Comparison of ENCODE assay signal across 1 cellular context in the genomic region with DNA sequence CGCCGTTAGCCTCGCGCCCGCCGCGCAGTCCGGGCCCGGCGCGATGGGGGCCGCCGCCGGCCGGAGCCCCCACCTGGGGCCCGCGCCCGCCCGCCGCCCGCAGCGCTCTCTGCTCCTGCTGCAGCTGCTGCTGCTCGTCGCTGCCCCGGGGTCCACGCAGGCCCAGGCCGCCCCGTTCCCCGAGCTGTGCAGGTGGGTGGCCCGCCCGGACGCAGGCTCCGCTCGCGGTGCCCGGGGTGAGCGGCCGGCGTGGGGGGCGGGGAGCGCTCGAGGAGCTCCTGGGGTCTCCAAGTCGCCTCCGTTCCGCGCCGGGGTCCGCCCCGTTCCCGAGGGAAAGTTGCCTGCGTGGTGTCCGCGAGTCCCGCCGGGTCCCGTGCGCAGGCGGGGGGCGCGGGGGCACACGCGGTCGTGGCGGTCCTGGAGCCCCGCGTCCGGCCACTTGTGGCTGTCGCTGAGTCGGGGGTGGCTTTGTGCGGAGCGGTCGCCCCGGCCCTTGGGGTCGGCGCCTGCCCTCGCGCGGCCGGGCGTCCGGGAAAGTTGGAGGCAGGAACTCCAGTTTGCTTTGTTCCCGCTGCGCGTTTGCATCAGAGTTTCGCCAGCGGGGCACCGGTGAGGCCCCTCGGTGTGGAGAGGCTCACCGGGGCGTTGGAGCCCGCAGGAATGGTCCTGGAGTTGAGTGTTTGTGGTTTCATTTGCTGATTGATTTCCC.
A peak's percentile ranks its signal among the peaks of the same experiment; 100 is the strongest.
TF ChIP-seq lines count a peak whose summit lies in the region.

No MANE protein-coding gene starts in this region.

TF ChIP-seq in HepG2, 621 proteins besides CTCF, POLR2A, EP300 and RAD21 (continued from another document and continues in another):
- TF ChIP-seq, protein P1, sequence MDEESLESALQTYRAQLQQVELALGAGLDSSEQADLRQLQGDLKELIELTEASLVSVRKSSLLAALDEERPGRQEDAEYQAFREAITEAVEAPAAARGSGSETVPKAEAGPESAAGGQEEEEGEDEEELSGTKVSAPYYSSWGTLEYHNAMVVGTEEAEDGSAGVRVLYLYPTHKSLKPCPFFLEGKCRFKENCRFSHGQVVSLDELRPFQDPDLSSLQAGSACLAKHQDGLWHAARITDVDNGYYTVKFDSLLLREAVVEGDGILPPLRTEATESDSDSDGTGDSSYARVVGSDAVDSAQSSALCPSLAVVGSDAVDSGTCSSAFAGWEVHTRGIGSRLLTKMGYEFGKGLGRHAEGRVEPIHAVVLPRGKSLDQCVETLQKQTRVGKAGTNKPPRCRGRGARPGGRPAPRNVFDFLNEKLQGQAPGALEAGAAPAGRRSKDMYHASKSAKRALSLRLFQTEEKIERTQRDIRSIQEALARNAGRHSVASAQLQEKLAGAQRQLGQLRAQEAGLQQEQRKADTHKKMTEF (CRISPR knock-in tag; IDR thresholded peaks at IDR 0.05): 0 out of 2 replicates have a peak, but pooled peaks have one; percentile 5
- TF ChIP-seq ZFY (CRISPR knock-in tag; IDR thresholded peaks at IDR 0.05) (peak; percentile 12), EED (CRISPR knock-in tag; IDR thresholded peaks at IDR 0.05) (peak; percentile 72; the same call in 1 of the 2 replicates), MED1 (CRISPR knock-in tag; IDR thresholded peaks at IDR 0.05) (peak; percentile 15; the same call in 1 of the 2 replicates), ZNF672 (CRISPR knock-in tag; IDR thresholded peaks at IDR 0.05) (peak; percentile 28; the same call in 1 of the 2 replicates), ATF7 (IDR thresholded peaks at IDR 0.05) (no peak), ATF7 (CRISPR knock-in tag; IDR thresholded peaks at IDR 0.05) (no peak), JUN (CRISPR knock-in tag; IDR thresholded peaks at IDR 0.05) (no peak), GABPB1 (CRISPR knock-in tag; IDR thresholded peaks at IDR 0.05) (0 out of 2 replicates have a peak, but pooled peaks have one; percentile 48), AHR (CRISPR knock-in tag; IDR thresholded peaks at IDR 0.05) (no peak), KDM5A (IDR thresholded peaks at IDR 0.05; ENCODE audit: borderline replicate concordance, low read length) (peak; percentile 74), ARHGAP35 (CRISPR knock-in tag; IDR thresholded peaks at IDR 0.05; ENCODE audit: borderline replicate concordance) (0 out of 2 replicates have a peak, but pooled peaks have one; percentile 56), FOXC1 (CRISPR knock-in tag; IDR thresholded peaks at IDR 0.05; ENCODE audit: borderline replicate concordance) (peak; percentile 53; the same call in 1 of the 2 replicates), NR3C1 (CRISPR knock-in tag; IDR thresholded peaks at IDR 0.05) (no peak), ZFP36L1 (CRISPR knock-in tag; IDR thresholded peaks at IDR 0.05) (no peak), TBX2 (CRISPR knock-in tag; IDR thresholded peaks at IDR 0.05; ENCODE audit: borderline replicate concordance) (peak; percentile 19; the same call in 1 of the 2 replicates), ZNF598 (CRISPR knock-in tag; IDR thresholded peaks at IDR 0.05; ENCODE audit: borderline replicate concordance) (no peak), RBFOX2 (IDR thresholded peaks at IDR 0.05; ENCODE audit: low read depth, low read length) (peak; percentile 80), FIP1L1 (IDR thresholded peaks at IDR 0.05; ENCODE audit: borderline replicate concordance, insufficient read depth, low read depth, low read length) (0 out of 2 replicates have a peak, but pooled peaks have one; percentile 53), ZNF253 (CRISPR knock-in tag; IDR thresholded peaks at IDR 0.05; ENCODE audit: borderline replicate concordance) (no peak), FOXM1 (CRISPR knock-in tag; IDR thresholded peaks at IDR 0.05) (no peak), ZFP62 (CRISPR knock-in tag; IDR thresholded peaks at IDR 0.05) (no peak), SNAPC2 (CRISPR knock-in tag; IDR thresholded peaks at IDR 0.05) (0 out of 2 replicates have a peak, but pooled peaks have one; percentile 70)
- TF ChIP-seq, protein P2, sequence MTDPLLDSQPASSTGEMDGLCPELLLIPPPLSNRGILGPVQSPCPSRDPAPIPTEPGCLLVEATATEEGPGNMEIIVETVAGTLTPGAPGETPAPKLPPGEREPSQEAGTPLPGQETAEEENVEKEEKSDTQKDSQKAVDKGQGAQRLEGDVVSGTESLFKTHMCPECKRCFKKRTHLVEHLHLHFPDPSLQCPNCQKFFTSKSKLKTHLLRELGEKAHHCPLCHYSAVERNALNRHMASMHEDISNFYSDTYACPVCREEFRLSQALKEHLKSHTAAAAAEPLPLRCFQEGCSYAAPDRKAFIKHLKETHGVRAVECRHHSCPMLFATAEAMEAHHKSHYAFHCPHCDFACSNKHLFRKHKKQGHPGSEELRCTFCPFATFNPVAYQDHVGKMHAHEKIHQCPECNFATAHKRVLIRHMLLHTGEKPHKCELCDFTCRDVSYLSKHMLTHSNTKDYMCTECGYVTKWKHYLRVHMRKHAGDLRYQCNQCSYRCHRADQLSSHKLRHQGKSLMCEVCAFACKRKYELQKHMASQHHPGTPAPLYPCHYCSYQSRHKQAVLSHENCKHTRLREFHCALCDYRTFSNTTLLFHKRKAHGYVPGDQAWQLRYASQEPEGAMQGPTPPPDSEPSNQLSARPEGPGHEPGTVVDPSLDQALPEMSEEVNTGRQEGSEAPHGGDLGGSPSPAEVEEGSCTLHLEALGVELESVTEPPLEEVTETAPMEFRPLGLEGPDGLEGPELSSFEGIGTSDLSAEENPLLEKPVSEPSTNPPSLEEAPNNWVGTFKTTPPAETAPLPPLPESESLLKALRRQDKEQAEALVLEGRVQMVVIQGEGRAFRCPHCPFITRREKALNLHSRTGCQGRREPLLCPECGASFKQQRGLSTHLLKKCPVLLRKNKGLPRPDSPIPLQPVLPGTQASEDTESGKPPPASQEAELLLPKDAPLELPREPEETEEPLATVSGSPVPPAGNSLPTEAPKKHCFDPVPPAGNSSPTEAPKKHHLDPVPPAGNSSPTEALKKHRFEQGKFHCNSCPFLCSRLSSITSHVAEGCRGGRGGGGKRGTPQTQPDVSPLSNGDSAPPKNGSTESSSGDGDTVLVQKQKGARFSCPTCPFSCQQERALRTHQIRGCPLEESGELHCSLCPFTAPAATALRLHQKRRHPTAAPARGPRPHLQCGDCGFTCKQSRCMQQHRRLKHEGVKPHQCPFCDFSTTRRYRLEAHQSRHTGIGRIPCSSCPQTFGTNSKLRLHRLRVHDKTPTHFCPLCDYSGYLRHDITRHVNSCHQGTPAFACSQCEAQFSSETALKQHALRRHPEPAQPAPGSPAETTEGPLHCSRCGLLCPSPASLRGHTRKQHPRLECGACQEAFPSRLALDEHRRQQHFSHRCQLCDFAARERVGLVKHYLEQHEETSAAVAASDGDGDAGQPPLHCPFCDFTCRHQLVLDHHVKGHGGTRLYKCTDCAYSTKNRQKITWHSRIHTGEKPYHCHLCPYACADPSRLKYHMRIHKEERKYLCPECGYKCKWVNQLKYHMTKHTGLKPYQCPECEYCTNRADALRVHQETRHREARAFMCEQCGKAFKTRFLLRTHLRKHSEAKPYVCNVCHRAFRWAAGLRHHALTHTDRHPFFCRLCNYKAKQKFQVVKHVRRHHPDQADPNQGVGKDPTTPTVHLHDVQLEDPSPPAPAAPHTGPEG (CRISPR knock-in tag; IDR thresholded peaks at IDR 0.05): peak; percentile 81; the same call in 1 of the 2 replicates
- TF ChIP-seq, protein P3, sequence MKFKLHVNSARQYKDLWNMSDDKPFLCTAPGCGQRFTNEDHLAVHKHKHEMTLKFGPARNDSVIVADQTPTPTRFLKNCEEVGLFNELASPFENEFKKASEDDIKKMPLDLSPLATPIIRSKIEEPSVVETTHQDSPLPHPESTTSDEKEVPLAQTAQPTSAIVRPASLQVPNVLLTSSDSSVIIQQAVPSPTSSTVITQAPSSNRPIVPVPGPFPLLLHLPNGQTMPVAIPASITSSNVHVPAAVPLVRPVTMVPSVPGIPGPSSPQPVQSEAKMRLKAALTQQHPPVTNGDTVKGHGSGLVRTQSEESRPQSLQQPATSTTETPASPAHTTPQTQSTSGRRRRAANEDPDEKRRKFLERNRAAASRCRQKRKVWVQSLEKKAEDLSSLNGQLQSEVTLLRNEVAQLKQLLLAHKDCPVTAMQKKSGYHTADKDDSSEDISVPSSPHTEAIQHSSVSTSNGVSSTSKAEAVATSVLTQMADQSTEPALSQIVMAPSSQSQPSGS (CRISPR knock-in tag; IDR thresholded peaks at IDR 0.05): 0 out of 2 replicates have a peak, but pooled peaks have one; percentile 11
- TF ChIP-seq, protein P4, sequence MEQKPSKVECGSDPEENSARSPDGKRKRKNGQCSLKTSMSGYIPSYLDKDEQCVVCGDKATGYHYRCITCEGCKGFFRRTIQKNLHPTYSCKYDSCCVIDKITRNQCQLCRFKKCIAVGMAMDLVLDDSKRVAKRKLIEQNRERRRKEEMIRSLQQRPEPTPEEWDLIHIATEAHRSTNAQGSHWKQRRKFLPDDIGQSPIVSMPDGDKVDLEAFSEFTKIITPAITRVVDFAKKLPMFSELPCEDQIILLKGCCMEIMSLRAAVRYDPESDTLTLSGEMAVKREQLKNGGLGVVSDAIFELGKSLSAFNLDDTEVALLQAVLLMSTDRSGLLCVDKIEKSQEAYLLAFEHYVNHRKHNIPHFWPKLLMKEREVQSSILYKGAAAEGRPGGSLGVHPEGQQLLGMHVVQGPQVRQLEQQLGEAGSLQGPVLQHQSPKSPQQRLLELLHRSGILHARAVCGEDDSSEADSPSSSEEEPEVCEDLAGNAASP (CRISPR knock-in tag; IDR thresholded peaks at IDR 0.05; ENCODE audit: borderline replicate concordance): 0 out of 2 replicates have a peak, but pooled peaks have one; percentile 4
- TF ChIP-seq, protein P5, sequence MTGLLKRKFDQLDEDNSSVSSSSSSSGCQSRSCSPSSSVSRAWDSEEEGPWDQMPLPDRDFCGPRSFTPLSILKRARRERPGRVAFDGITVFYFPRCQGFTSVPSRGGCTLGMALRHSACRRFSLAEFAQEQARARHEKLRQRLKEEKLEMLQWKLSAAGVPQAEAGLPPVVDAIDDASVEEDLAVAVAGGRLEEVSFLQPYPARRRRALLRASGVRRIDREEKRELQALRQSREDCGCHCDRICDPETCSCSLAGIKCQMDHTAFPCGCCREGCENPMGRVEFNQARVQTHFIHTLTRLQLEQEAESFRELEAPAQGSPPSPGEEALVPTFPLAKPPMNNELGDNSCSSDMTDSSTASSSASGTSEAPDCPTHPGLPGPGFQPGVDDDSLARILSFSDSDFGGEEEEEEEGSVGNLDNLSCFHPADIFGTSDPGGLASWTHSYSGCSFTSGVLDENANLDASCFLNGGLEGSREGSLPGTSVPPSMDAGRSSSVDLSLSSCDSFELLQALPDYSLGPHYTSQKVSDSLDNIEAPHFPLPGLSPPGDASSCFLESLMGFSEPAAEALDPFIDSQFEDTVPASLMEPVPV (CRISPR knock-in tag; IDR thresholded peaks at IDR 0.05): 0 out of 2 replicates have a peak, but pooled peaks have one; percentile 51
- TF ChIP-seq, protein P6, sequence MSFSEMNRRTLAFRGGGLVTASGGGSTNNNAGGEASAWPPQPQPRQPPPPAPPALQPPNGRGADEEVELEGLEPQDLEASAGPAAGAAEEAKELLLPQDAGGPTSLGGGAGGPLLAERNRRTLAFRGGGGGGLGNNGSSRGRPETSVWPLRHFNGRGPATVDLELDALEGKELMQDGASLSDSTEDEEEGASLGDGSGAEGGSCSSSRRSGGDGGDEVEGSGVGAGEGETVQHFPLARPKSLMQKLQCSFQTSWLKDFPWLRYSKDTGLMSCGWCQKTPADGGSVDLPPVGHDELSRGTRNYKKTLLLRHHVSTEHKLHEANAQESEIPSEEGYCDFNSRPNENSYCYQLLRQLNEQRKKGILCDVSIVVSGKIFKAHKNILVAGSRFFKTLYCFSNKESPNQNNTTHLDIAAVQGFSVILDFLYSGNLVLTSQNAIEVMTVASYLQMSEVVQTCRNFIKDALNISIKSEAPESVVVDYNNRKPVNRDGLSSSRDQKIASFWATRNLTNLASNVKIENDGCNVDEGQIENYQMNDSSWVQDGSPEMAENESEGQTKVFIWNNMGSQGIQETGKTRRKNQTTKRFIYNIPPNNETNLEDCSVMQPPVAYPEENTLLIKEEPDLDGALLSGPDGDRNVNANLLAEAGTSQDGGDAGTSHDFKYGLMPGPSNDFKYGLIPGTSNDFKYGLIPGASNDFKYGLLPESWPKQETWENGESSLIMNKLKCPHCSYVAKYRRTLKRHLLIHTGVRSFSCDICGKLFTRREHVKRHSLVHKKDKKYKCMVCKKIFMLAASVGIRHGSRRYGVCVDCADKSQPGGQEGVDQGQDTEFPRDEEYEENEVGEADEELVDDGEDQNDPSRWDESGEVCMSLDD (CRISPR knock-in tag; IDR thresholded peaks at IDR 0.05; ENCODE audit: borderline replicate concordance): peak; percentile 40; the same call in 1 of the 2 replicates
- TF ChIP-seq, protein P7, sequence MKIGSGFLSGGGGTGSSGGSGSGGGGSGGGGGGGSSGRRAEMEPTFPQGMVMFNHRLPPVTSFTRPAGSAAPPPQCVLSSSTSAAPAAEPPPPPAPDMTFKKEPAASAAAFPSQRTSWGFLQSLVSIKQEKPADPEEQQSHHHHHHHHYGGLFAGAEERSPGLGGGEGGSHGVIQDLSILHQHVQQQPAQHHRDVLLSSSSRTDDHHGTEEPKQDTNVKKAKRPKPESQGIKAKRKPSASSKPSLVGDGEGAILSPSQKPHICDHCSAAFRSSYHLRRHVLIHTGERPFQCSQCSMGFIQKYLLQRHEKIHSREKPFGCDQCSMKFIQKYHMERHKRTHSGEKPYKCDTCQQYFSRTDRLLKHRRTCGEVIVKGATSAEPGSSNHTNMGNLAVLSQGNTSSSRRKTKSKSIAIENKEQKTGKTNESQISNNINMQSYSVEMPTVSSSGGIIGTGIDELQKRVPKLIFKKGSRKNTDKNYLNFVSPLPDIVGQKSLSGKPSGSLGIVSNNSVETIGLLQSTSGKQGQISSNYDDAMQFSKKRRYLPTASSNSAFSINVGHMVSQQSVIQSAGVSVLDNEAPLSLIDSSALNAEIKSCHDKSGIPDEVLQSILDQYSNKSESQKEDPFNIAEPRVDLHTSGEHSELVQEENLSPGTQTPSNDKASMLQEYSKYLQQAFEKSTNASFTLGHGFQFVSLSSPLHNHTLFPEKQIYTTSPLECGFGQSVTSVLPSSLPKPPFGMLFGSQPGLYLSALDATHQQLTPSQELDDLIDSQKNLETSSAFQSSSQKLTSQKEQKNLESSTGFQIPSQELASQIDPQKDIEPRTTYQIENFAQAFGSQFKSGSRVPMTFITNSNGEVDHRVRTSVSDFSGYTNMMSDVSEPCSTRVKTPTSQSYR (CRISPR knock-in tag; IDR thresholded peaks at IDR 0.05; ENCODE audit: borderline replicate concordance): 0 out of 2 replicates have a peak, but pooled peaks have one; percentile 36
- TF ChIP-seq, protein P8, sequence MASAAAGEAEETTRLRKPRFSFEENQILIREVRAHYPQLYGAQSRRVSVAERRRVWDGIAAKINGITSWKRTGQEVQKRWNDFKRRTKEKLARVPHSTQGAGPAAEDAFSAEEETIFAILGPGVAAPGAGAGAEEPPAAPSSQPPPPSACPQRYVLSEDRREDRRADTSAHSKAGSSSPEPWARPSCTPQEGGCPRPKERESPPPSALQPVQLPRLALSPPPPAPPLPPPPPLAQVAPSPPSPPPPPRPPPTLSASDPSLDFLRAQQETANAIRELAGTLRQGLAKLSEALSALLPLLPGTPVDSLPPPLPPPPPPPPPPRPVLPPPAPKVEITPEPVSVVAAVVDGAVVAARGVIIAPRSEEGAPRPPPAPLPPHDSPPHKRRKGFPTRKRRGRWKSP (CRISPR knock-in tag; IDR thresholded peaks at IDR 0.05): 0 out of 2 replicates have a peak, but pooled peaks have one; percentile 20
- TF ChIP-seq, protein P9, sequence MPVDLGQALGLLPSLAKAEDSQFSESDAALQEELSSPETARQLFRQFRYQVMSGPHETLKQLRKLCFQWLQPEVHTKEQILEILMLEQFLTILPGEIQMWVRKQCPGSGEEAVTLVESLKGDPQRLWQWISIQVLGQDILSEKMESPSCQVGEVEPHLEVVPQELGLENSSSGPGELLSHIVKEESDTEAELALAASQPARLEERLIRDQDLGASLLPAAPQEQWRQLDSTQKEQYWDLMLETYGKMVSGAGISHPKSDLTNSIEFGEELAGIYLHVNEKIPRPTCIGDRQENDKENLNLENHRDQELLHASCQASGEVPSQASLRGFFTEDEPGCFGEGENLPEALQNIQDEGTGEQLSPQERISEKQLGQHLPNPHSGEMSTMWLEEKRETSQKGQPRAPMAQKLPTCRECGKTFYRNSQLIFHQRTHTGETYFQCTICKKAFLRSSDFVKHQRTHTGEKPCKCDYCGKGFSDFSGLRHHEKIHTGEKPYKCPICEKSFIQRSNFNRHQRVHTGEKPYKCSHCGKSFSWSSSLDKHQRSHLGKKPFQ (CRISPR knock-in tag; IDR thresholded peaks at IDR 0.05; ENCODE audit: insufficient replicate concordance): peak; percentile 35
